In genomic region chr5:55037046-55037771, GRCh38 we compare ENCODE assay signal across 8 cellular contexts. TPM values are rescaled to one million over a fixed set of nuclear protein-coding genes. Genes with fewer than 3 reads are reported as not detected.
DNase-seq lines count a peak whose midpoint lies in the region; ATAC-seq, FAIRE-seq and TF ChIP-seq lines count a peak whose summit lies in the region.

No MANE protein-coding gene starts in this region.

- intact Hi-C loops in activated naive CD4-positive, alpha-beta T cell treated with anti-CD3 and anti-CD28 coated beads for 36 hours (cut with micrococcal nuclease) = loop anchor here (1.0 to 5.0 kb wide), 12 partner anchors 13 to 1292 kb away; partner anchors contain the start of genes CDC20B, GZMA and GZMK
- intact Hi-C loops in left colon (cut with DNase I, micrococcal nuclease) = no loop called here

- CTCF ChIA-PET in activated naive CD4-positive, alpha-beta T cell treated with anti-CD3 and anti-CD28 coated beads for 36 hours (lab: Charles Lee) = interaction anchor here (0.5 to 3.3 kb wide), 12 partner anchors 11 to 700 kb away, joined by 3 to 25 read pairs (median 4); partner anchors contain the start of gene GZMK

- peak overlapping the region; percentile 27 for H3K4me3 ChIP-seq in CD4-positive, CD25-positive, alpha-beta regulatory T cell (ENCODE audit: low read depth, low read length)
- H3K4me3 ChIP-seq in NT2/D1 (ENCODE audit: insufficient read length, low read depth) (no peak overlapping the region), suprapubic skin (no peak overlapping the region)

- no peaks in the 10 kb centered on the region for H3K27me3 ChIP-seq in CD4-positive, CD25-positive, alpha-beta regulatory T cell (ENCODE audit: control insufficient read depth, insufficient read depth, low read length)
- H3K27me3 ChIP-seq in NT2/D1 (ENCODE audit: insufficient read depth, insufficient read length) = no peaks in the 10 kb centered on the region
- H3K27me3 ChIP-seq in suprapubic skin = no peaks in the 10 kb centered on the region

- TF ChIP-seq CTCF in nephron (IDR thresholded peaks at IDR 0.05; ENCODE audit: unreplicated experiment in 3 of 3) (no peak), suprapubic skin (IDR thresholded peaks at IDR 0.05) (no peak)

- FAIRE-seq in GM12891 (lab: Jason Lieb, UNC) = no peak

- TF ChIP-seq POLR2A in suprapubic skin (IDR thresholded peaks at IDR 0.05) (no peak), GM12891 (IDR thresholded peaks at IDR 0.05; ENCODE audit: low read depth, low read length) (no peak)

- H3K27ac Mint-ChIP-seq in CD4-positive, CD25-positive, alpha-beta regulatory T cell = peak overlapping the region; percentile 33 to 84 (median 76)
- peak overlapping the region; percentile 83 for H3K27ac Mint-ChIP-seq in activated naive CD4-positive, alpha-beta T cell treated with anti-CD3 and anti-CD28 coated beads for 36 hours
- H3K27ac Mint-ChIP-seq in nephron = peak overlapping the region in 2 of 3 experiments; percentile 8 to 11

- peak overlapping the region; percentile 49 for H3K27ac ChIP-seq in CD4-positive, CD25-positive, alpha-beta regulatory T cell (ENCODE audit: insufficient read depth, low read length, poor library complexity, severe bottlenecking)
- no peak overlapping the region for H3K27ac ChIP-seq in suprapubic skin

- H3K27me3 Mint-ChIP-seq in CD4-positive, CD25-positive, alpha-beta regulatory T cell = no peaks in the 10 kb centered on the region
- no peaks in the 10 kb centered on the region for H3K27me3 Mint-ChIP-seq in activated naive CD4-positive, alpha-beta T cell treated with anti-CD3 and anti-CD28 coated beads for 36 hours (ENCODE audit: low read depth)
- H3K27me3 Mint-ChIP-seq in nephron (ENCODE audit: low read depth) = no peaks in the 10 kb centered on the region

- ATAC-seq in CD4-positive, CD25-positive, alpha-beta regulatory T cell (ENCODE audit: low read depth in 2 of 2) = peak; percentile 85 to 90
- ATAC-seq in left colon (no peak), HG02970 (IDR thresholded peaks at IDR 0.05; ENCODE audit: low FRiP score, unreplicated experiment) (no peak)

- TF ChIP-seq EP300 in suprapubic skin (IDR thresholded peaks at IDR 0.05) = no peak

- H3K9me3 Mint-ChIP-seq in CD4-positive, CD25-positive, alpha-beta regulatory T cell = no peaks in the 10 kb centered on the region
- H3K9me3 Mint-ChIP-seq in activated naive CD4-positive, alpha-beta T cell treated with anti-CD3 and anti-CD28 coated beads for 36 hours = no peaks in the 10 kb centered on the region
- H3K9me3 Mint-ChIP-seq in nephron = no peaks in the 10 kb centered on the region

- H3K4me3 Mint-ChIP-seq in CD4-positive, CD25-positive, alpha-beta regulatory T cell = peak overlapping the region in 3 of 4 donors; percentile 6 to 67 (median 11)
- no peak overlapping the region for H3K4me3 Mint-ChIP-seq in activated naive CD4-positive, alpha-beta T cell treated with anti-CD3 and anti-CD28 coated beads for 36 hours
- H3K4me3 Mint-ChIP-seq in nephron = no peak overlapping the region

- H3K36me3 Mint-ChIP-seq in CD4-positive, CD25-positive, alpha-beta regulatory T cell = no peaks in the 10 kb centered on the region
- no peaks in the 10 kb centered on the region for H3K36me3 Mint-ChIP-seq in activated naive CD4-positive, alpha-beta T cell treated with anti-CD3 and anti-CD28 coated beads for 36 hours (ENCODE audit: low read depth)
- H3K36me3 Mint-ChIP-seq in nephron (ENCODE audit: low read depth) = no peaks in the 10 kb centered on the region

- 73% methylated on average over 7 of the region's 7 CpGs for WGBS in suprapubic skin

- H3K9ac ChIP-seq in NT2/D1 (ENCODE audit: insufficient read length, low read depth) = no peak overlapping the region

- DNase-seq in CD4-positive, CD25-positive, alpha-beta regulatory T cell = peak; percentile 2 to 92 (median 41)
- peak; percentile 23 for DNase-seq in NT2/D1 (ENCODE audit: low read depth, low spot score)
- DNase-seq in activated naive CD4-positive, alpha-beta T cell treated with anti-CD3 and anti-CD28 coated beads for 36 hours = peak; percentile 92
- no peak for DNase-seq in suprapubic skin (ENCODE audit: low spot score in 2 of 2)
- DNase-seq in GM12891 (ENCODE audit: insufficient read length, low spot score) = no peak
- DNase-seq in left colon = no peak

- H3K36me3 ChIP-seq in CD4-positive, CD25-positive, alpha-beta regulatory T cell (ENCODE audit: control insufficient read depth, insufficient read depth, low read length) = no peaks in the 10 kb centered on the region
- H3K36me3 ChIP-seq in NT2/D1 (ENCODE audit: insufficient read depth, insufficient read length, low read length) (no peaks in the 10 kb centered on the region), suprapubic skin (no peaks in the 10 kb centered on the region)

- H3K9me3 ChIP-seq in CD4-positive, CD25-positive, alpha-beta regulatory T cell (ENCODE audit: control insufficient read depth in 2 of 2, low read length in 2 of 2) = no peaks in the 10 kb centered on the region
- H3K9me3 ChIP-seq in NT2/D1 (ENCODE audit: insufficient read depth, low read length) (no peaks in the 10 kb centered on the region; the same call in 1 of the 2 replicates), suprapubic skin (no peaks in the 10 kb centered on the region)

- peaks cover 15 to 26% (median 23%) of the 10 kb centered on the region in 4 donors for H3K4me1 Mint-ChIP-seq in CD4-positive, CD25-positive, alpha-beta regulatory T cell
- peaks cover 20% of the 10 kb centered on the region for H3K4me1 Mint-ChIP-seq in activated naive CD4-positive, alpha-beta T cell treated with anti-CD3 and anti-CD28 coated beads for 36 hours (ENCODE audit: low read depth)
- H3K4me1 Mint-ChIP-seq in nephron = peaks cover 9% of the 10 kb centered on the region

- peaks cover 20% of the 10 kb centered on the region for H3K4me1 ChIP-seq in CD4-positive, CD25-positive, alpha-beta regulatory T cell (ENCODE audit: control insufficient read depth, insufficient read depth, low read length, poor library complexity, severe bottlenecking)
- H3K4me1 ChIP-seq in NT2/D1 (ENCODE audit: insufficient read depth, insufficient read length) (no peaks in the 10 kb centered on the region), suprapubic skin (no peaks in the 10 kb centered on the region)

TF ChIP-seq in GM12891, 5 proteins besides CTCF, POLR2A, EP300 and RAD21:
- TF ChIP-seq TAF1 (IDR thresholded peaks at IDR 0.05; ENCODE audit: low read depth, low read length) = no peak
- TF ChIP-seq SPI1 (IDR thresholded peaks at IDR 0.05; ENCODE audit: low read depth, low read length) = no peak
- TF ChIP-seq POU2F2 (IDR thresholded peaks at IDR 0.05; ENCODE audit: low read depth, low read length) = no peak
- TF ChIP-seq POLR2AphosphoS5 (IDR thresholded peaks at IDR 0.05; ENCODE audit: low read depth, low read length) = no peak
- no peak for TF ChIP-seq PAX5 (IDR thresholded peaks at IDR 0.05; ENCODE audit: insufficient read depth, low read length, severe bottlenecking)

RNA-seq across cellular contexts. Expression of gene GZMK, which starts 13.2 kb away (rescaled TPM):
- 19.8 TPM for total RNA-seq in CD4-positive, CD25-positive, alpha-beta regulatory T cell
- polyA plus RNA-seq in CD4-positive, CD25-positive, alpha-beta regulatory T cell = 10 to 100 TPM; 10.8 to 30.5 (median 22.0) TPM
- total RNA-seq in activated naive CD4-positive, alpha-beta T cell treated with anti-CD3 and anti-CD28 coated beads for 36 hours = not detected
- total RNA-seq in suprapubic skin = 1 to 10 TPM in 1 of 4 donors, under 1 TPM in 2, not detected in 1; 0.31 to 2.1 (median 0.42) TPM
- not detected for polyA plus RNA-seq in GM12891 (2012; ENCODE audit: low read depth, missing spikeins)
- total RNA-seq in left colon = 1 to 10 TPM in 1 of 2 donors, not detected in 1; 2.3 TPM

RNA-seq across cellular contexts. Expression of gene ESM1, which starts 51.8 kb away (rescaled TPM):
- 0.42 TPM for total RNA-seq in CD4-positive, CD25-positive, alpha-beta regulatory T cell
- polyA plus RNA-seq in CD4-positive, CD25-positive, alpha-beta regulatory T cell = under 1 TPM in 3 of 4 donors, not detected in 1; 0.25 to 0.68 (median 0.40) TPM
- not detected for total RNA-seq in activated naive CD4-positive, alpha-beta T cell treated with anti-CD3 and anti-CD28 coated beads for 36 hours
- total RNA-seq in suprapubic skin (under 1 TPM in 2 of 4 donors, not detected in 2; 0.38 to 0.49 TPM), left colon (not detected)
- not detected for polyA plus RNA-seq in GM12891 (2012; ENCODE audit: low read depth, missing spikeins)

Comparison
In these comparisons a context has a peak if more than half of its experiments do, and no peak if none do; other contexts are left out.
1. ATAC-seq: peak in CD4-positive, CD25-positive, alpha-beta regulatory T cell (2 of 2); none in left colon (single experiment) and HG02970 (single experiment).
2. DNase-seq: peak in CD4-positive, CD25-positive, alpha-beta regulatory T cell (3 of 3), NT2/D1 (single experiment) and activated naive CD4-positive, alpha-beta T cell treated with anti-CD3 and anti-CD28 coated beads for 36 hours (single experiment); none in suprapubic skin (0 of 2), GM12891 (single experiment) and left colon (0 of 2).
3. H3K27ac Mint-ChIP-seq: peak in every context shown above with its lines; median percentile 83 in activated naive CD4-positive, alpha-beta T cell treated with anti-CD3 and anti-CD28 coated beads for 36 hours; 76 in CD4-positive, CD25-positive, alpha-beta regulatory T cell; 10 in nephron.
4. H3K4me3 Mint-ChIP-seq: peak in CD4-positive, CD25-positive, alpha-beta regulatory T cell (3 of 4); none in activated naive CD4-positive, alpha-beta T cell treated with anti-CD3 and anti-CD28 coated beads for 36 hours (single experiment) and nephron (0 of 3).